ENCODE assay signal across 1 cellular context in the genomic region with DNA sequence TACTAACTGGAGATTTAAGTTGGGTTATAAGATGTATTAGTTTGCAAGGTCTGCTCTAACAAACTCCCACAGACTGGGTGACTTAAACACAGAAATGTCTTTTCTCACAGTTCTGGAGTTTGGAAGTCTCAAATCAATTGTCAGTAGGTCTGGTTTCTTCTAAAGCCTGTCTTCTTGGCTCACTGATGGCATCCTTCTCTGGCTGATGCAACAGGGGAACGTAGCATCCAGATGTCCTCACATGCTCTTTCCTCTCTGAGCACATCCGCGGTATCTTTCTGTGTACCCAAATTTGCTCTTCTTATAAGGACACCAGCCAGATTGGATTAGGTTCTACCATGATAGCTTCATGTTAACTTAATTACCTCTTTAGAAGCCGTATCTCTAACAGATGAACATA.
TF ChIP-seq lines count a peak whose summit lies in the region.

No MANE protein-coding gene starts in this region.

TF ChIP-seq in H1, 55 proteins besides CTCF, POLR2A, EP300 and RAD21:
- no peak for TF ChIP-seq ZNF274 (IDR thresholded peaks at IDR 0.05; ENCODE audit: borderline replicate concordance, extremely low read depth, low read length)
- no peak for TF ChIP-seq EGR1 (IDR thresholded peaks at IDR 0.05; ENCODE audit: borderline replicate concordance, low read depth, low read length)
- no peak for TF ChIP-seq CBX5 (IDR thresholded peaks at IDR 0.05; ENCODE audit: low read depth, low read length)
- TF ChIP-seq NANOG (IDR thresholded peaks at IDR 0.05; ENCODE audit: insufficient read depth, low read depth, low read length, poor library complexity, severe bottlenecking), result no peak
- TF ChIP-seq BACH1 (IDR thresholded peaks at IDR 0.05; ENCODE audit: low read length), result no peak
